ENCODE assay signal across 1 cellular context in the genomic region with DNA sequence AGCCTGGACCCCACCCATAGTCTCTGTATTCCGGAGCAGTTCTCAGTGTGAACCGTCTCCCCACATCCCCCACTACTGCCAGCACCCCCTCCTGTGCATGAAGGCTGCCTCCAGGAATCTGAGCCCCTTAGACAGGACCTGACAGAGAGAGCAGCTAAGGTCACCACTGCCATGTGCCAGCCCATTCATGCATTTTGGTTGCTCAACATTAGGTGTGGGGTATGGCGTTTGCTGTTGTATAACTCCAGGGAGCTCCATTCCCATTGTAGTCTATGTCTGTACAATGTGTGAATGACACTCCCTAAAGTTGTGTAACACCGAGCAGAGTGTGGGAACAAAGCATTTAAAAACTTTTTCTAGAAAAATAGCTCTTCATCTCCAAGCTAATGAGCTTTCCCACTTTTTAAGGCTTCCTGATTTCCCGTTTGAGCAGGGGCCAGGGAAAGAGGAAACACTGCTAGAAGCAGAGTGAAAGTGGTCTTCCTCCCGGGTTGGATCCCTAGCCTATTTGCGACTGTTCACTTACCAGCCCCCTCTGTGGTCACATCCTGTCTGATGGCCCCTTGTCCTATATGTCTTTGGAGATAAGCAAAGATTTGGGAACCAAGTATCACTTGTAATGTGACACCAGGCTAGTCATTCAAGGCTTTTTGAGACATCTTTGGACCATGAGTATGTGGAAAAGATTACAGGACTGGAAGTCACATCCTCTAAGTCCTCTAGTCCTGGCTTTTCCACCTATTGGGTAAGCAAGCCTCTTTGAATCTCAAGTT.
TF ChIP-seq lines count a peak whose summit lies in the region.

No MANE protein-coding gene starts in this region.

TF ChIP-seq in WTC11, 78 proteins besides CTCF, POLR2A, EP300 and RAD21 (continued from another document):
- no peak for TF ChIP-seq CDX4 (CRISPR knock-in tag; IDR thresholded peaks at IDR 0.05; ENCODE audit: borderline replicate concordance)
- TF ChIP-seq ZNF121 (CRISPR knock-in tag; IDR thresholded peaks at IDR 0.05), result no peak
- no peak for TF ChIP-seq CBFB (CRISPR knock-in tag; IDR thresholded peaks at IDR 0.05; ENCODE audit: low read depth)
- TF ChIP-seq, protein P1, sequence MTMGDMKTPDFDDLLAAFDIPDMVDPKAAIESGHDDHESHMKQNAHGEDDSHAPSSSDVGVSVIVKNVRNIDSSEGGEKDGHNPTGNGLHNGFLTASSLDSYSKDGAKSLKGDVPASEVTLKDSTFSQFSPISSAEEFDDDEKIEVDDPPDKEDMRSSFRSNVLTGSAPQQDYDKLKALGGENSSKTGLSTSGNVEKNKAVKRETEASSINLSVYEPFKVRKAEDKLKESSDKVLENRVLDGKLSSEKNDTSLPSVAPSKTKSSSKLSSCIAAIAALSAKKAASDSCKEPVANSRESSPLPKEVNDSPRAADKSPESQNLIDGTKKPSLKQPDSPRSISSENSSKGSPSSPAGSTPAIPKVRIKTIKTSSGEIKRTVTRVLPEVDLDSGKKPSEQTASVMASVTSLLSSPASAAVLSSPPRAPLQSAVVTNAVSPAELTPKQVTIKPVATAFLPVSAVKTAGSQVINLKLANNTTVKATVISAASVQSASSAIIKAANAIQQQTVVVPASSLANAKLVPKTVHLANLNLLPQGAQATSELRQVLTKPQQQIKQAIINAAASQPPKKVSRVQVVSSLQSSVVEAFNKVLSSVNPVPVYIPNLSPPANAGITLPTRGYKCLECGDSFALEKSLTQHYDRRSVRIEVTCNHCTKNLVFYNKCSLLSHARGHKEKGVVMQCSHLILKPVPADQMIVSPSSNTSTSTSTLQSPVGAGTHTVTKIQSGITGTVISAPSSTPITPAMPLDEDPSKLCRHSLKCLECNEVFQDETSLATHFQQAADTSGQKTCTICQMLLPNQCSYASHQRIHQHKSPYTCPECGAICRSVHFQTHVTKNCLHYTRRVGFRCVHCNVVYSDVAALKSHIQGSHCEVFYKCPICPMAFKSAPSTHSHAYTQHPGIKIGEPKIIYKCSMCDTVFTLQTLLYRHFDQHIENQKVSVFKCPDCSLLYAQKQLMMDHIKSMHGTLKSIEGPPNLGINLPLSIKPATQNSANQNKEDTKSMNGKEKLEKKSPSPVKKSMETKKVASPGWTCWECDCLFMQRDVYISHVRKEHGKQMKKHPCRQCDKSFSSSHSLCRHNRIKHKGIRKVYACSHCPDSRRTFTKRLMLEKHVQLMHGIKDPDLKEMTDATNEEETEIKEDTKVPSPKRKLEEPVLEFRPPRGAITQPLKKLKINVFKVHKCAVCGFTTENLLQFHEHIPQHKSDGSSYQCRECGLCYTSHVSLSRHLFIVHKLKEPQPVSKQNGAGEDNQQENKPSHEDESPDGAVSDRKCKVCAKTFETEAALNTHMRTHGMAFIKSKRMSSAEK (CRISPR knock-in tag; IDR thresholded peaks at IDR 0.05; ENCODE audit: borderline replicate concordance), result no peak
- TF ChIP-seq ZSCAN18 (CRISPR knock-in tag; IDR thresholded peaks at IDR 0.05), result no peak
TF ChIP-seq in WTC11: peak in this region for 0.
